ENCODE assay signal across 15 cellular contexts in genomic region chr15:56165234-56165633, GRCh38.
"Had no signal": no experiment of that assay in that cellular context is flagged by ENCODE, and none has a peak within 500 bp of the region (broad histone marks: within the 10 kb centered on the region; RNA-seq: fewer than 3 reads in every experiment).

No MANE protein-coding gene starts in this region.

- H3K36me3 Mint-ChIP-seq: mesothelial cell of epicardium had no signal

- H3K27me3 Mint-ChIP-seq: central memory CD8-positive, alpha-beta T cell; stimulated activated memory B cell treated with anti-CD40 and anti-IgM and Interleukin-4, amounts not matched to agents 10 μg/mL and 1 μg/mL and 100 μg/mL, for 72 hours had no signal

- H3K36me3 ChIP-seq: adrenal gland, gastroesophageal sphincter, neutrophil, upper lobe of left lung had no signal

- H3K4me3 ChIP-seq: adrenal gland, gastroesophageal sphincter, upper lobe of left lung had no signal

- H3K4me3 Mint-ChIP-seq: activated CD8-positive, alpha-beta T cell treated with anti-CD3 and anti-CD28 coated beads, Interleukin-2, amount 10 ng/mL, durations not matched to agents 7 days and 5 days; central memory CD8-positive, alpha-beta T cell; mesothelial cell of epicardium; stimulated activated memory B cell treated with anti-CD40 and anti-IgM and Interleukin-4, amounts not matched to agents 10 μg/mL and 1 μg/mL and 100 μg/mL, for 72 hours had no signal

- FAIRE-seq: kidney had no signal

- H3K27ac ChIP-seq: adrenal gland, gastroesophageal sphincter, neutrophil, upper lobe of left lung had no signal

- DNase-seq: activated CD4-positive, alpha-beta T cell treated with anti-CD3 and anti-CD28 coated beads for 48 hours; activated CD8-positive, alpha-beta memory T cell treated with anti-CD3 and anti-CD28 coated beads, Interleukin-2, amount 50 U/mL, for 48 hours; activated CD8-positive, alpha-beta T cell treated with anti-CD3 and anti-CD28 coated beads, Interleukin-2, amount 10 ng/mL, durations not matched to agents 7 days and 5 days; activated naive CD4-positive, alpha-beta T cell; adrenal gland; cortex of kidney; effector CD8-positive, alpha-beta T cell; kidney; T1000; upper lobe of left lung had no signal

- H3K27ac Mint-ChIP-seq: activated CD8-positive, alpha-beta T cell treated with anti-CD3 and anti-CD28 coated beads, Interleukin-2, amount 10 ng/mL, durations not matched to agents 7 days and 5 days; mesothelial cell of epicardium had no signal

- ATAC-seq: activated CD8-positive, alpha-beta T cell treated with anti-CD3 and anti-CD28 coated beads, Interleukin-2, amount 10 ng/mL, durations not matched to agents 7 days and 5 days; gastroesophageal sphincter; stimulated activated memory B cell treated with anti-CD40 and anti-IgM and Interleukin-4, amounts not matched to agents 10 μg/mL and 1 μg/mL and 100 μg/mL, for 72 hours had no signal

- H3K27me3 ChIP-seq: adrenal gland, gastroesophageal sphincter, neutrophil, upper lobe of left lung had no signal

- H3K9me3 ChIP-seq: adrenal gland, gastroesophageal sphincter, neutrophil, upper lobe of left lung had no signal

- H3K9me3 Mint-ChIP-seq: central memory CD8-positive, alpha-beta T cell; mesothelial cell of epicardium; stimulated activated memory B cell treated with anti-CD40 and anti-IgM and Interleukin-4, amounts not matched to agents 10 μg/mL and 1 μg/mL and 100 μg/mL, for 72 hours had no signal
